In genomic region chr12:59651230-59651920, GRCh38 we compare ENCODE assay signal across 13 cellular contexts. TPM values are rescaled to one million over a fixed set of nuclear protein-coding genes. Genes with fewer than 3 reads are reported as not detected.
A peak's percentile ranks its signal among the peaks of the same experiment; 100 is the strongest.
DNase-seq lines count a peak whose midpoint lies in the region; ATAC-seq, FAIRE-seq and TF ChIP-seq lines count a peak whose summit lies in the region.
"Had no signal": no experiment of that assay in that cellular context is flagged by ENCODE, and none has a peak within 500 bp of the region (broad histone marks: within the 10 kb centered on the region; RNA-seq: fewer than 3 reads in every experiment).

No MANE protein-coding gene starts in this region.

- peak; percentile 86 for FAIRE-seq in astrocyte (lab: Jason Lieb, UNC)
- peak; percentile 84 for FAIRE-seq in islet of Langerhans (lab: Jason Lieb, UNC)

- H3K79me2 ChIP-seq in astrocyte (ENCODE audit: insufficient read depth, low read length): no peaks in the 10 kb centered on the region

- peaks cover 0 to 14% (median 0%) of the 10 kb centered on the region in 9 donors for H3K36me3 ChIP-seq in heart right ventricle
- no peaks in the 10 kb centered on the region for H3K36me3 ChIP-seq in astrocyte (ENCODE audit: insufficient read depth, low read length)
- H3K36me3 ChIP-seq in urinary bladder (ENCODE audit: insufficient read depth): no peaks in the 10 kb centered on the region
- H3K36me3 ChIP-seq: BE2C, neutrophil had no signal

- TF ChIP-seq CTCF in heart right ventricle (IDR thresholded peaks at IDR 0.05): no peak
- no peak for TF ChIP-seq CTCF in astrocyte (IDR thresholded peaks at IDR 0.05; ENCODE audit: insufficient read depth, low read depth, low read length)

- intact Hi-C loops in heart right ventricle (cut with DNase I): loop anchor here in 2 of 10 donors (5.0 to 10.0 kb wide), 2 partner anchors 34 to 133 kb away; no protein-coding TSS in a partner anchor
- intact Hi-C loops in Right ventricle myocardium inferior (cut with DNase I): loop anchor here (5.0 kb wide), 1 partner anchor 34 kb away; no protein-coding TSS in a partner anchor

- no peak overlapping the region for H3K4me3 Mint-ChIP-seq in astrocyte (ENCODE audit: unreplicated experiment)

- no peak overlapping the region for H2AFZ ChIP-seq in astrocyte (ENCODE audit: low read depth, low read length)

- peaks cover 0 to 36% (median 7%) of the 10 kb centered on the region in 9 donors for H3K4me1 ChIP-seq in heart right ventricle
- peaks cover 16% of the 10 kb centered on the region for H3K4me1 ChIP-seq in astrocyte (ENCODE audit: insufficient read depth, low read length)
- H3K4me1 ChIP-seq in urinary bladder (ENCODE audit: insufficient read depth): no peaks in the 10 kb centered on the region
- H3K4me1 ChIP-seq: BE2C had no signal

- H3K36me3 Mint-ChIP-seq in astrocyte (ENCODE audit: low read depth, unreplicated experiment): no peaks in the 10 kb centered on the region

- peak overlapping the region in 9 of 10 donors; percentile 16 to 68 (median 50) for H3K27ac ChIP-seq in heart right ventricle
- peak overlapping the region; percentile 10 for H3K27ac ChIP-seq in astrocyte (ENCODE audit: low read depth, low read length)
- peak overlapping the region; percentile 10 for H3K27ac ChIP-seq in urinary bladder (ENCODE audit: low read depth)
- H3K27ac ChIP-seq: dorsolateral prefrontal cortex, neutrophil had no signal

- no peaks in the 10 kb centered on the region for H3K27me3 Mint-ChIP-seq in astrocyte (ENCODE audit: low read depth, unreplicated experiment)

- no peak for DNase-seq in heart right ventricle
- DNase-seq in Right ventricle myocardium inferior (ENCODE audit: missing footprints): no peak
- peak; percentile 81 for DNase-seq in astrocyte (ENCODE audit: low read depth)
- no peak for DNase-seq in stimulated activated naive CD8-positive, alpha-beta T cell treated with anti-CD3 and anti-CD28 coated beads, Interleukin-15, Interleukin-2, amounts not matched to agents 100 U/mL and 50 U/mL, for 24 hours
- DNase-seq: BE2C, tibial artery had no signal

- H3K4me1 Mint-ChIP-seq in astrocyte (ENCODE audit: low read depth, unreplicated experiment): peaks cover 16% of the 10 kb centered on the region

- H3K27me3 ChIP-seq in heart right ventricle (no peaks in the 10 kb centered on the region), astrocyte (ENCODE audit: insufficient read depth, low read length) (no peaks in the 10 kb centered on the region)
- H3K27me3 ChIP-seq: BE2C, dorsolateral prefrontal cortex, neutrophil, tibial artery had no signal

- no peak overlapping the region for H3K9ac ChIP-seq in astrocyte (ENCODE audit: low read length)

- ATAC-seq in heart right ventricle (peak in 2 of 8 donors; percentile 24 to 27), Right ventricle myocardium inferior (no peak), HG03457 (IDR thresholded peaks at IDR 0.05; ENCODE audit: unreplicated experiment) (no peak), HG02588 (IDR thresholded peaks at IDR 0.05; ENCODE audit: unreplicated experiment) (no peak)
- no peak for ATAC-seq in stimulated activated naive CD8-positive, alpha-beta T cell treated with anti-CD3 and anti-CD28 coated beads, Interleukin-15, Interleukin-2, amounts not matched to agents 100 U/mL and 50 U/mL, for 24 hours

- H3K9me3 Mint-ChIP-seq in astrocyte (ENCODE audit: unreplicated experiment): peaks cover 2% of the 10 kb centered on the region

- H3K4me2 ChIP-seq in astrocyte (ENCODE audit: low read length): peak overlapping the region; percentile 53

- peak overlapping the region; percentile 11 for H3K27ac Mint-ChIP-seq in astrocyte (ENCODE audit: unreplicated experiment)
- H3K27ac Mint-ChIP-seq: activated T-helper 2 cell treated with anti-CD3 and anti-CD28 coated beads, Interferon-gamma antibody, Interleukin-2, Interleukin-4, amounts not matched to agents 10 μg/mL and 5 μg/mL and 100 μg/mL, durations not matched to agents 14 hours and 24 hours and 36 hours had no signal

- H3K9me3 ChIP-seq in heart right ventricle (no peaks in the 10 kb centered on the region), astrocyte (ENCODE audit: insufficient read depth, low read depth, low read length) (no peaks in the 10 kb centered on the region)
- H3K9me3 ChIP-seq: BE2C, neutrophil, tibial artery had no signal

- WGBS in heart right ventricle, 2 donors: 35% methylated on average over 1 of the region's 1 CpG
- 20% methylated on average over 1 of the region's 1 CpG for WGBS in urinary bladder

- no peaks in the 10 kb centered on the region for H4K20me1 ChIP-seq in astrocyte (ENCODE audit: insufficient read depth, low read length)

- H3K4me3 ChIP-seq in heart right ventricle (no peak overlapping the region), astrocyte (ENCODE audit: insufficient read depth, low read depth, low read length) (no peak overlapping the region), urinary bladder (ENCODE audit: low read depth, low read length) (no peak overlapping the region)
- H3K4me3 ChIP-seq: dorsolateral prefrontal cortex, tibial artery had no signal

RNA-seq across cellular contexts. Expression of gene SLC16A7, which starts 55.5 kb away (rescaled TPM):
- 100 to 1,000 TPM in 9 of 10 donors, 10 to 100 TPM in 1; 96.3 to 246 (median 184) TPM for total RNA-seq in heart right ventricle
- 10 to 100 TPM in 1 of 2 donors, 1 to 10 TPM in 1; 6.0 to 23.2 TPM for polyA plus RNA-seq in heart right ventricle
- total RNA-seq in Right ventricle myocardium inferior: 98.0 TPM
- 4.5 and 5.1 TPM in 2 replicates for total RNA-seq in astrocyte
- 51.1 TPM for total RNA-seq in urinary bladder
- 8.6 TPM for polyA plus RNA-seq in urinary bladder
